ENCODE assay signal across 8 cellular contexts in genomic region chr17:68290955-68291835, GRCh38. TPM values are rescaled to one million over a fixed set of nuclear protein-coding genes. Genes with fewer than 3 reads are reported as not detected.
DNase-seq lines count a peak whose midpoint lies in the region; ATAC-seq and TF ChIP-seq lines count a peak whose summit lies in the region.

TSS of gene ARSG (plus strand) at chr17:68291495. CDS start at chr17:68307494, 15,999 bp downstream.
TSS of gene SLC16A6 (minus strand) at chr17:68291127. CDS start at chr17:68278320, 12,807 bp downstream.

- peaks cover 13% of the 10 kb centered on the region for H3F3A ChIP-seq in GM23338 (replicated peaks; ENCODE audit: low read depth)

- no peaks in the 10 kb centered on the region for H3K36me3 ChIP-seq in GM23338 (ENCODE audit: insufficient read depth)
- H3K36me3 ChIP-seq in left ventricle myocardium inferior = no peaks in the 10 kb centered on the region
- H3K36me3 ChIP-seq in psoas muscle (ENCODE audit: insufficient read depth in 1 of 2, low read depth in 1 of 2) = no peaks in the 10 kb centered on the region
- H3K36me3 ChIP-seq in uterus = no peaks in the 10 kb centered on the region

- H3K4me1 Mint-ChIP-seq in GM23338 = peaks cover 52% of the 10 kb centered on the region

- H3K4me1 ChIP-seq in GM23338 (ENCODE audit: insufficient read depth) = peaks cover 54% of the 10 kb centered on the region
- peaks cover 30% of the 10 kb centered on the region for H3K4me1 ChIP-seq in left ventricle myocardium inferior
- peaks cover 14% of the 10 kb centered on the region for H3K4me1 ChIP-seq in psoas muscle
- peaks cover 0 to 16% of the 10 kb centered on the region in 2 donors for H3K4me1 ChIP-seq in uterus

- H3K9me2 ChIP-seq in GM23338 (ENCODE audit: insufficient read depth) = no peaks in the 10 kb centered on the region

- no peak for TF ChIP-seq POLR2A in uterus (IDR thresholded peaks at IDR 0.05)

- no peak for TF ChIP-seq CTCF in GM23338 (conservative IDR thresholded peaks at IDR 0.05; ENCODE audit: low read depth in 2 of 2)
- no peak for TF ChIP-seq CTCF in left ventricle myocardium inferior (IDR thresholded peaks at IDR 0.05; ENCODE audit: borderline replicate concordance)
- TF ChIP-seq CTCF in psoas muscle (IDR thresholded peaks at IDR 0.05) = no peak
- no peak for TF ChIP-seq CTCF in uterus (IDR thresholded peaks at IDR 0.05)

- peak within 1 kb of the TSS; percentile 81 for H3K4me3 Mint-ChIP-seq in GM23338

- peak; percentile 53 for ATAC-seq in GM23338
- ATAC-seq in psoas muscle = peak; percentile 76 to 82 (median 78)

- intact Hi-C loops in left ventricle myocardium inferior (cut with micrococcal nuclease) (no loop called here), psoas muscle (cut with DNase I) (loop anchor here in 1 of 2 donors (2.0 kb wide), 2 partner anchors 28 to 88 kb away; no protein-coding TSS in a partner anchor), uterus (cut with DNase I; ENCODE audit: low total_unique reads) (no loop called here)

- no peaks in the 10 kb centered on the region for H3K9me3 Mint-ChIP-seq in GM23338

- H3K27ac ChIP-seq in GM23338 (ENCODE audit: low read depth) = no peak within 1 kb of the TSS
- H3K27ac ChIP-seq in left ventricle myocardium inferior (replicated peaks) = peak within 1 kb of the TSS; percentile 74
- H3K27ac ChIP-seq in psoas muscle = peak within 1 kb of the TSS; percentile 90
- H3K27ac ChIP-seq in uterus = peak within 1 kb of the TSS; percentile 29 to 51

- DNase-seq in ELF-1 (ENCODE audit: low read depth, low spot score) (peak; percentile 73), GM23338 (ENCODE audit: low spot score) (peak; percentile 86), LHCN-M2 (ENCODE audit: low read depth) (peak; percentile 34), SK-N-DZ (ENCODE audit: low spot score) (peak; percentile 75), left ventricle myocardium inferior (peak; percentile 36), psoas muscle (peak; percentile 75 to 85), uterus (peak in 1 of 2 donors; percentile 48)
- DNase-seq in activated naive CD8-positive, alpha-beta T cell treated with anti-CD3 and anti-CD28 coated beads, Interleukin-2, amount 50 U/mL, for 16 hours (ENCODE audit: low read depth, low spot score) = peak; percentile 66

- H3K27me3 ChIP-seq in GM23338 (ENCODE audit: insufficient read depth) (peaks cover 60% of the 10 kb centered on the region), left ventricle myocardium inferior (ENCODE audit: low read depth) (peaks cover 46% of the 10 kb centered on the region), psoas muscle (ENCODE audit: insufficient read depth in 3 of 3, low read length in 2 of 3) (no peaks in the 10 kb centered on the region), uterus (no peaks in the 10 kb centered on the region)

- H3K4me3 ChIP-seq in GM23338 = peak within 1 kb of the TSS; percentile 86
- peak within 1 kb of the TSS; percentile 81 for H3K4me3 ChIP-seq in left ventricle myocardium inferior
- peak within 1 kb of the TSS; percentile 92 for H3K4me3 ChIP-seq in psoas muscle
- H3K4me3 ChIP-seq in uterus = peak within 1 kb of the TSS; percentile 33 to 65

- H4K20me1 ChIP-seq in GM23338 (replicated peaks; ENCODE audit: insufficient read depth) = no peaks in the 10 kb centered on the region

- peak within 1 kb of the TSS; percentile 94 for H2AFZ ChIP-seq in GM23338

- peak within 1 kb of the TSS; percentile 82 for H3K4me2 ChIP-seq in GM23338

- peak within 1 kb of the TSS; percentile 29; the same call in 1 of the 2 replicates for H3K27ac Mint-ChIP-seq in GM23338

- 0 to 1% (median 1%) methylated on average over 24 to 96 of the region's 96 CpGs for WGBS in psoas muscle, 3 donors

- no peaks in the 10 kb centered on the region for H3K79me2 ChIP-seq in GM23338 (replicated peaks; ENCODE audit: insufficient read depth)

- no peaks in the 10 kb centered on the region; the same call in 2 of the 3 replicates for H3K36me3 Mint-ChIP-seq in GM23338 (ENCODE audit: low read depth)

- no peaks in the 10 kb centered on the region for H3K9me3 ChIP-seq in left ventricle myocardium inferior (replicated peaks)
- no peaks in the 10 kb centered on the region for H3K9me3 ChIP-seq in psoas muscle
- no peaks in the 10 kb centered on the region for H3K9me3 ChIP-seq in uterus

- H3K27me3 Mint-ChIP-seq in GM23338 (ENCODE audit: insufficient read depth, low read depth, poor library complexity) = peaks cover 44% of the 10 kb centered on the region

TF ChIP-seq in GM23338, 12 proteins besides CTCF, POLR2A, EP300 and RAD21 (continues in another document):
- TF ChIP-seq EZH2 (IDR thresholded peaks at IDR 0.05; ENCODE audit: low read depth, unreplicated experiment) = peak; percentile 38
- TF ChIP-seq ETS1 (IDR thresholded peaks at IDR 0.05) = no peak
- no peak for TF ChIP-seq ZNF331 (CRISPR knock-in tag; IDR thresholded peaks at IDR 0.05; ENCODE audit: low read depth)
- TF ChIP-seq CREB1 (CRISPR knock-in tag; IDR thresholded peaks at IDR 0.05; ENCODE audit: low read depth) = no peak
- 0 out of 2 replicates have a peak, but pooled peaks have one; percentile 21 for TF ChIP-seq POLR2AphosphoS5 (IDR thresholded peaks at IDR 0.05; ENCODE audit: low read depth)
- TF ChIP-seq ZNF114 (CRISPR knock-in tag; IDR thresholded peaks at IDR 0.05) = no peak

RNA-seq across cellular contexts. Expression of gene ARSG, which starts in this region (rescaled TPM):
- 5.1 and 9.2 TPM in 2 replicates for total RNA-seq in GM23338 (2014; rRNA removed; shearing (Covaris generic))
- polyA plus RNA-seq in GM23338 (2016; fragmentation: Nextera tagmentation; extraction: Ambion mirVana) (1.7 and 2.4 TPM in 2 replicates), psoas muscle (1 to 10 TPM; 1.7 to 3.7 (median 1.9) TPM)
- total RNA-seq in LHCN-M2 (2014; rRNA removed) (1.3 and 3.2 TPM in 2 replicates), left ventricle myocardium inferior (3.7 TPM), psoas muscle (1 to 10 TPM; 2.1 to 6.1 (median 3.1) TPM), uterus (1 to 10 TPM in 3 of 4 donors, under 1 TPM in 1; 0.59 to 6.4 (median 5.7) TPM)
- 1.9 TPM for polyA plus RNA-seq in LHCN-M2 (2012)
- polyA plus RNA-seq in SK-N-DZ (2014; cell fraction: cytosol; rRNA removed) = 3.4 and 6.3 TPM in 2 replicates
- polyA plus RNA-seq in SK-N-DZ (2014; cell fraction: nucleus; rRNA removed) = 7.8 and 9.5 TPM in 2 replicates

RNA-seq across cellular contexts. Expression of gene SLC16A6, which starts in this region (rescaled TPM):
- total RNA-seq in GM23338 (2014; rRNA removed; shearing (Covaris generic)) = 0.35 TPM in 1 of 2 replicates, not detected in the other
- polyA plus RNA-seq in GM23338 (2016; fragmentation: Nextera tagmentation; extraction: Ambion mirVana) (0.16 TPM in 1 of 2 replicates, not detected in the other), psoas muscle (10 to 100 TPM in 1 of 3 donors, under 1 TPM in 2; 0.75 to 31.1 (median 0.86) TPM)
- total RNA-seq in LHCN-M2 (2014; rRNA removed) (0.13 and 0.17 TPM in 2 replicates), left ventricle myocardium inferior (0.08 TPM), psoas muscle (10 to 100 TPM in 1 of 4 donors, 1 to 10 TPM in 2, under 1 TPM in 1; 0.82 to 47.7 (median 6.4) TPM), uterus (1 to 10 TPM in 2 of 4 donors, under 1 TPM in 1, not detected in 1; 0.35 to 1.5 (median 1.0) TPM)
- polyA plus RNA-seq in LHCN-M2 (2012) = 0.04 TPM
- polyA plus RNA-seq in SK-N-DZ (2014; cell fraction: cytosol; rRNA removed) = 0.23 and 0.46 TPM in 2 replicates
- polyA plus RNA-seq in SK-N-DZ (2014; cell fraction: nucleus; rRNA removed) = 0.35 and 0.38 TPM in 2 replicates
